ENCODE assay signal across 23 cellular contexts in the genomic region with DNA sequence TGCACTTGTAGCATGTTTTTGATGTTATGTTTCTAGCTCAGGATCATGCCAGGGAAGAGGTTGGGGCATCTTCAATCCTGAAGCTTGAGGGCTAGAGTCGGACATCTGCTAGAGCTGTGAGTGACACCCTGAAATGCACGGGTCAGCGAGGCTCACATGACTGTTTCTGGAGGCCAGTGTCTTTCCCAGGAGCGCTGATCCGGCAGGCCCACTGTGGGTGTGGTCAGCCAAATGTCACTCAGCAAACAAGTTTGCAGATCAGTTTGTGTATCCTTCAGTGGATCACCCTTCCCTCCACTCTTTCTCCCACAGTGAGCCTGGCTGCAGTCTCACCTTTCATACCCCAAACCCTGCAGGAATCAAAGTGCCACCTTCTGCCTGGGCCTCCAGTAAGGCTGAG. TPM values are rescaled to one million over a fixed set of nuclear protein-coding genes. Genes with fewer than 3 reads are reported as not detected.
"Had no signal": no experiment of that assay in that cellular context is flagged by ENCODE, and none has a peak within 500 bp of the region (broad histone marks: within the 10 kb centered on the region; RNA-seq: fewer than 3 reads in every experiment).

No MANE protein-coding gene starts in this region.

- H3K27ac Mint-ChIP-seq: endodermal cell; natural killer cell treated with Interleukin-12 subunit alpha and Interleukin-12 subunit beta and Interleukin-15 and Interleukin-18, amount 100 ng/mL, for 72 hours; progenitor cell of endocrine pancreas; type B pancreatic cell had no signal

- H3K4me3 Mint-ChIP-seq: endodermal cell; natural killer cell treated with Interleukin-12 subunit alpha and Interleukin-12 subunit beta and Interleukin-15 and Interleukin-18, amount 100 ng/mL, for 72 hours; type B pancreatic cell had no signal

- H3K36me3 ChIP-seq: heart left ventricle, ovary, uterus had no signal

- ATAC-seq: heart left ventricle; left lobe of liver; natural killer cell treated with Interleukin-12 subunit alpha and Interleukin-12 subunit beta and Interleukin-15 and Interleukin-18, amount 100 ng/mL, for 72 hours; right cardiac atrium had no signal

- H3K27ac ChIP-seq: coronary artery, heart left ventricle, ovary, uterus had no signal

- H3K27me3 ChIP-seq: ovary, uterus had no signal

- H3K9me3 Mint-ChIP-seq: endodermal cell; natural killer cell treated with Interleukin-12 subunit alpha and Interleukin-12 subunit beta and Interleukin-15 and Interleukin-18, amount 100 ng/mL, for 72 hours; type B pancreatic cell had no signal

- H3K36me3 Mint-ChIP-seq: natural killer cell treated with Interleukin-12 subunit alpha and Interleukin-12 subunit beta and Interleukin-15 and Interleukin-18, amount 100 ng/mL, for 72 hours; type B pancreatic cell had no signal

- H3K4me3 ChIP-seq: coronary artery, heart left ventricle, ovary, uterus had no signal

- H3K4me1 Mint-ChIP-seq: endodermal cell had no signal

- H3K9me3 ChIP-seq: ovary, uterus had no signal

- H3K4me1 ChIP-seq: heart left ventricle, uterus had no signal

- DNase-seq: effector CD4-positive, alpha-beta T cell; endodermal cell; erythroblast; foreskin melanocyte; heart left ventricle; hippocampal formation; kidney glomerular epithelial cell; mammary epithelial cell; ovary; right cardiac atrium; small intestine; stimulated activated CD4-positive, alpha-beta T cell treated with anti-CD3 and anti-CD28 coated beads, Interleukin-2, amount 100 ng/mL, for 48 hours; stimulated activated naive CD4-positive, alpha-beta T cell treated with Interleukin-2 at 50 U/mL for 16 hours; uterus had no signal

RNA-seq across cellular contexts. Expression of gene ARHGEF4, which starts 23.0 kb away (rescaled TPM):
- total RNA-seq: endothelial cell of umbilical vein; natural killer cell treated with Interleukin-12 subunit alpha and Interleukin-12 subunit beta and Interleukin-15 and Interleukin-18, amount 100 ng/mL, for 72 hours had no signal
- polyA plus RNA-seq: endothelial cell of umbilical vein had no signal

RNA-seq across cellular contexts. Expression of gene AMER3, which starts 58.4 kb away (rescaled TPM):
- total RNA-seq: dermis microvascular lymphatic vessel endothelial cell; endothelial cell of umbilical vein; heart left ventricle; left lobe of liver; lower leg skin; mammary epithelial cell; myocyte; natural killer cell treated with Interleukin-12 subunit alpha and Interleukin-12 subunit beta and Interleukin-15 and Interleukin-18, amount 100 ng/mL, for 72 hours; ovary; right cardiac atrium had no signal
- polyA plus RNA-seq: endothelial cell of umbilical vein, heart left ventricle, mammary epithelial cell, ovary had no signal
